9 cellular contexts compared by ENCODE assay signal in genomic region chr13:42333613-42334328, GRCh38.
A peak's percentile ranks its signal among the peaks of the same experiment; 100 is the strongest.
DNase-seq lines count a peak whose midpoint lies in the region; ATAC-seq and TF ChIP-seq lines count a peak whose summit lies in the region.
"Had no signal": no experiment of that assay in that cellular context is flagged by ENCODE, and none has a peak within 500 bp of the region (broad histone marks: within the 10 kb centered on the region; RNA-seq: fewer than 3 reads in every experiment).

No MANE protein-coding gene starts in this region.

- no peaks in the 10 kb centered on the region for H4K20me1 ChIP-seq in HCT116 (ENCODE audit: insufficient read depth)

- H3K79me2 ChIP-seq in HCT116 (ENCODE audit: insufficient read depth, low read length) = no peaks in the 10 kb centered on the region

- no peaks in the 10 kb centered on the region for H3K4me1 ChIP-seq in HCT116 (ENCODE audit: control insufficient read depth in 1 of 2, insufficient read depth in 2 of 2, low read length in 2 of 2)

- no peak overlapping the region for H2AFZ ChIP-seq in HCT116 (ENCODE audit: low read depth, low read length, poor library complexity, severe bottlenecking)

- H3K27ac ChIP-seq in HCT116 (ENCODE audit: low read depth, low read length) = no peak overlapping the region

- no TSS peak for BruUV-seq in HCT116 (replicated peaks; lab: Mats Ljungman, UMichigan)

- TF ChIP-seq RAD21 in HCT116 (IDR thresholded peaks at IDR 0.05; ENCODE audit: low read depth) = peak; percentile 58

- no peak overlapping the region for H3K4me2 ChIP-seq in HCT116 (ENCODE audit: low read length)

- peak overlapping the region; percentile 76 for H3K27ac Mint-ChIP-seq in activated CD4-positive, alpha-beta T cell treated with anti-CD3 and anti-CD28 coated beads, Interleukin-2, amount 10 ng/mL, durations not matched to agents 24 days and 14 days
- H3K27ac Mint-ChIP-seq in chondrocyte (ENCODE audit: unreplicated experiment) (no peak overlapping the region), nephron (peak overlapping the region in 1 of 3 experiments; percentile 13)
- no peak overlapping the region for H3K27ac Mint-ChIP-seq in activated naive CD4-positive, alpha-beta T cell treated with anti-CD3 and anti-CD28 coated beads, Interleukin-2, amount 10 ng/mL, durations not matched to agents 7 days and 5 days

- no peaks in the 10 kb centered on the region for H3K9me3 ChIP-seq in HCT116 (ENCODE audit: control insufficient read depth in 1 of 2, insufficient read depth in 1 of 2, low read depth in 1 of 2, low read length in 2 of 2)

- peak; percentile 75 for ATAC-seq in HCT116
- no peak for ATAC-seq in HG03520 (IDR thresholded peaks at IDR 0.05; ENCODE audit: unreplicated experiment)

- H3K36me3 ChIP-seq in HCT116 (ENCODE audit: control insufficient read depth in 1 of 2, insufficient read depth in 2 of 2, low read length in 2 of 2) = no peaks in the 10 kb centered on the region

- peaks cover 5% of the 10 kb centered on the region for H3K9me3 Mint-ChIP-seq in activated CD4-positive, alpha-beta T cell treated with anti-CD3 and anti-CD28 coated beads, Interleukin-2, amount 10 ng/mL, durations not matched to agents 24 days and 14 days
- H3K9me3 Mint-ChIP-seq in chondrocyte (ENCODE audit: low read depth) (no peaks in the 10 kb centered on the region), nephron (no peaks in the 10 kb centered on the region)
- no peaks in the 10 kb centered on the region for H3K9me3 Mint-ChIP-seq in activated naive CD4-positive, alpha-beta T cell treated with anti-CD3 and anti-CD28 coated beads, Interleukin-2, amount 10 ng/mL, durations not matched to agents 7 days and 5 days
- H3K9me3 Mint-ChIP-seq: central memory CD8-positive, alpha-beta T cell had no signal

- TF ChIP-seq CTCF in HCT116 (IDR thresholded peaks at IDR 0.05 in 2 of 3, conservative IDR thresholded peaks at IDR 0.05 in 1 of 3; ENCODE audit: borderline replicate concordance in 1 of 3, insufficient read depth in 1 of 3, low read depth in 2 of 3, low read length in 2 of 3) (peak in 2 of 3 experiments; percentile 31 to 57; a peak in 4 of 6 replicates), chondrocyte (IDR thresholded peaks at IDR 0.05) (peak; percentile 84), nephron (IDR thresholded peaks at IDR 0.05; ENCODE audit: unreplicated experiment in 3 of 3) (peak; percentile 46 to 58 (median 54))

- intact Hi-C loops in activated CD4-positive, alpha-beta T cell treated with anti-CD3 and anti-CD28 coated beads, Interleukin-2, amount 10 ng/mL, durations not matched to agents 24 days and 14 days (cut with micrococcal nuclease) = loop anchor here (1.0 to 5.0 kb wide), 5 partner anchors 44 to 262 kb away; partner anchors contain the start of gene TNFSF11
- intact Hi-C loops in HCT116 (cut with micrococcal nuclease) = no loop called here

- H3K4me3 ChIP-seq in HCT116 (replicated peaks in 1 of 2; ENCODE audit: low read depth in 1 of 2, low read length in 2 of 2) = no peak overlapping the region

- POLR2A ChIA-PET in HCT116 (lab: Charles Lee) = no interaction called here

- H3K36me3 Mint-ChIP-seq in activated CD4-positive, alpha-beta T cell treated with anti-CD3 and anti-CD28 coated beads, Interleukin-2, amount 10 ng/mL, durations not matched to agents 24 days and 14 days (ENCODE audit: low read depth) = peaks cover 2% of the 10 kb centered on the region
- H3K36me3 Mint-ChIP-seq in chondrocyte (ENCODE audit: low read depth) = no peaks in the 10 kb centered on the region
- no peaks in the 10 kb centered on the region for H3K36me3 Mint-ChIP-seq in nephron (ENCODE audit: low read depth)
- peaks cover 6% of the 10 kb centered on the region for H3K36me3 Mint-ChIP-seq in activated naive CD4-positive, alpha-beta T cell treated with anti-CD3 and anti-CD28 coated beads, Interleukin-2, amount 10 ng/mL, durations not matched to agents 7 days and 5 days

- H3K4me3 Mint-ChIP-seq in activated CD4-positive, alpha-beta T cell treated with anti-CD3 and anti-CD28 coated beads, Interleukin-2, amount 10 ng/mL, durations not matched to agents 24 days and 14 days = no peak overlapping the region
- H3K4me3 Mint-ChIP-seq in chondrocyte (ENCODE audit: unreplicated experiment) = no peak overlapping the region
- H3K4me3 Mint-ChIP-seq in nephron = no peak overlapping the region
- H3K4me3 Mint-ChIP-seq in activated naive CD4-positive, alpha-beta T cell treated with anti-CD3 and anti-CD28 coated beads, Interleukin-2, amount 10 ng/mL, durations not matched to agents 7 days and 5 days = no peak overlapping the region
- H3K4me3 Mint-ChIP-seq: central memory CD8-positive, alpha-beta T cell had no signal

- no peaks in the 10 kb centered on the region for H3K27me3 ChIP-seq in HCT116 (ENCODE audit: insufficient read depth, low read length)

- TF ChIP-seq POLR2A in HCT116 (IDR thresholded peaks at IDR 0.05; ENCODE audit: borderline replicate concordance, extremely low read depth, insufficient read depth, insufficient read length) = no peak

- H3K9me2 ChIP-seq in HCT116 (ENCODE audit: insufficient read depth) = no peaks in the 10 kb centered on the region

- no peaks in the 10 kb centered on the region for H3K27me3 Mint-ChIP-seq in activated CD4-positive, alpha-beta T cell treated with anti-CD3 and anti-CD28 coated beads, Interleukin-2, amount 10 ng/mL, durations not matched to agents 24 days and 14 days
- H3K27me3 Mint-ChIP-seq in chondrocyte (ENCODE audit: low read depth) (peaks cover 2% of the 10 kb centered on the region), nephron (ENCODE audit: low read depth) (peaks cover 9% of the 10 kb centered on the region)
- peaks cover 3% of the 10 kb centered on the region for H3K27me3 Mint-ChIP-seq in activated naive CD4-positive, alpha-beta T cell treated with anti-CD3 and anti-CD28 coated beads, Interleukin-2, amount 10 ng/mL, durations not matched to agents 7 days and 5 days
- H3K27me3 Mint-ChIP-seq: central memory CD8-positive, alpha-beta T cell had no signal

- no peak overlapping the region for H3K9ac ChIP-seq in HCT116 (ENCODE audit: low read length)

- H3K4me1 Mint-ChIP-seq in activated CD4-positive, alpha-beta T cell treated with anti-CD3 and anti-CD28 coated beads, Interleukin-2, amount 10 ng/mL, durations not matched to agents 24 days and 14 days = peaks cover 35% of the 10 kb centered on the region
- peaks cover 5% of the 10 kb centered on the region for H3K4me1 Mint-ChIP-seq in chondrocyte (ENCODE audit: low read depth)
- H3K4me1 Mint-ChIP-seq in nephron = no peaks in the 10 kb centered on the region
- peaks cover 31% of the 10 kb centered on the region for H3K4me1 Mint-ChIP-seq in activated naive CD4-positive, alpha-beta T cell treated with anti-CD3 and anti-CD28 coated beads, Interleukin-2, amount 10 ng/mL, durations not matched to agents 7 days and 5 days

- RAD21 ChIA-PET in HCT116 (lab: Charles Lee; ENCODE audit: low non-redundant PET in 1 of 2, low total read pairs in 2 of 2, uncharacterized antibody in 2 of 2, unreplicated experiment in 2 of 2) = interaction anchor here in 1 of 2 experiments (1.1 kb wide), 1 partner anchor 145 kb away, joined by 3 read pairs; no protein-coding TSS in a partner anchor

- DNase-seq in activated CD4-positive, alpha-beta T cell treated with anti-CD3 and anti-CD28 coated beads, Interleukin-2, amount 10 ng/mL, durations not matched to agents 24 days and 14 days = peak; percentile 66
- no peak for DNase-seq in activated CD4-positive, alpha-beta T cell treated with anti-CD3 and anti-CD28 coated beads for 1 hour
- DNase-seq in HCT116 (ENCODE audit: low read depth, low spot score) = no peak
- peak; percentile 45 for DNase-seq in NOMO-1 treated with DMSO at 0.1 percent for 48 hours (lab: John Stamatoyannopoulos, UW; ENCODE audit: unreplicated experiment)
- DNase-seq in chondrocyte (ENCODE audit: low spot score) = no peak
- DNase-seq in activated naive CD4-positive, alpha-beta T cell treated with anti-CD3 and anti-CD28 coated beads, Interleukin-2, amount 10 ng/mL, durations not matched to agents 7 days and 5 days = no peak

- CTCF ChIA-PET in HCT116 (lab: Charles Lee) = interaction anchor here (0.7 to 1.0 kb wide), 3 partner anchors 145 to 1471 kb away, joined by 3 to 9 read pairs (median 3); no protein-coding TSS in a partner anchor
- CTCF ChIA-PET in activated naive CD4-positive, alpha-beta T cell treated with anti-CD3 and anti-CD28 coated beads, Interleukin-2, amount 10 ng/mL, durations not matched to agents 7 days and 5 days (lab: Charles Lee) = interaction anchor here (0.6 to 1.5 kb wide), 18 partner anchors 11 to 265 kb away, joined by 3 to 38 read pairs (median 4); no protein-coding TSS in a partner anchor

TF ChIP-seq in HCT116, 20 proteins besides CTCF, POLR2A, EP300 and RAD21:
- TF ChIP-seq EZH2phosphoT487 (IDR thresholded peaks at IDR 0.05; ENCODE audit: borderline replicate concordance) = no peak
TF ChIP-seq in HCT116: peak in this region for 0.

Comparison
In these comparisons a context has a peak if more than half of its experiments do, and no peak if none do; other contexts are left out.
1. DNase-seq: peak in activated CD4-positive, alpha-beta T cell treated with anti-CD3 and anti-CD28 coated beads, Interleukin-2, amount 10 ng/mL, durations not matched to agents 24 days and 14 days (single experiment) and NOMO-1 treated with DMSO at 0.1 percent for 48 hours (single experiment); none in activated CD4-positive, alpha-beta T cell treated with anti-CD3 and anti-CD28 coated beads for 1 hour (single experiment), HCT116 (single experiment), chondrocyte (single experiment) and activated naive CD4-positive, alpha-beta T cell treated with anti-CD3 and anti-CD28 coated beads, Interleukin-2, amount 10 ng/mL, durations not matched to agents 7 days and 5 days (single experiment).
2. Peak in every context shown above with its lines, with median percentiles within 50 percentile points of each other: CTCF ChIP-seq.